Comparison of ENCODE assay signal across 9 cellular contexts in genomic region chr19:51539821-51540366, GRCh38. TPM values are rescaled to one million over a fixed set of nuclear protein-coding genes. Genes with fewer than 3 reads are reported as not detected.
"Had no signal": no experiment of that assay in that cellular context is flagged by ENCODE, and none has a peak within 500 bp of the region (broad histone marks: within the 10 kb centered on the region; RNA-seq: fewer than 3 reads in every experiment).

No MANE protein-coding gene starts in this region.

- ATAC-seq: HepG2 had no signal

- H3K27ac ChIP-seq: HL-60 had no signal

- DNase-seq: IMR-90, KBM-7, KG1 had no signal

- H3K27ac Mint-ChIP-seq: IgD-negative memory B cell had no signal

- H3K4me3 Mint-ChIP-seq: IgD-negative memory B cell had no signal

- FAIRE-seq: HepG2, HTR-8/SVneo had no signal

RNA-seq across cellular contexts. Expression of gene SIGLEC6, which starts 8.4 kb away (rescaled TPM):
- total RNA-seq: HepG2, HT-29, HT1080, IMR-90 had no signal
- polyA plus RNA-seq: HepG2, IMR-90 had no signal

RNA-seq across cellular contexts. Expression of gene SIGLEC12, which starts 38.3 kb away (rescaled TPM):
- total RNA-seq: HepG2, HT-29, HT1080, IMR-90 had no signal
- polyA plus RNA-seq: HepG2, IMR-90 had no signal
